In the genomic region with DNA sequence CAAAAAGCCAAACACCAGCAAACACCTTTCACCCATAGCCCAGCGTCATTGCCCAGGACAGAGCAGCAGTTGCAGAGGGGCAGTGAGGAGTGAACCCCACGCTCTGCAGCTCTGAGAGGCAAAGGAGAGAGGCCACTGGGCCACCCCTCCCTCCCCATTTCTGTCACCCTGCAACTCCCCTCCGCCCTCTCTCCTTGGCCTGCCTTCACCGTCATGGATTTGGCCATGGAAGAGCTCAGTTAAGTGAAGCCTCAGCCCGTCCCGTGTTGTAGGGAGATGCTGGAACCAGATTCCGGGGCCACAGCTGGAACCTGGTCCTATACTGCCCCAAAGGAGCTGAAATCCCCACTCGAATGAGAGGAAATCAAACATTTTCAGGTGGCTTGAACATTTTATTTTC, we compare ENCODE assay signal across 23 cellular contexts. TPM values are rescaled to one million over a fixed set of nuclear protein-coding genes. Genes with fewer than 3 reads are reported as not detected.
DNase-seq lines count a peak whose midpoint lies in the region; ATAC-seq and TF ChIP-seq lines count a peak whose summit lies in the region.
"Had no signal": no experiment of that assay in that cellular context is flagged by ENCODE, and none has a peak within 500 bp of the region (broad histone marks: within the 10 kb centered on the region; RNA-seq: fewer than 3 reads in every experiment).

No MANE protein-coding gene starts in this region.

- DNase-seq in natural killer cell treated with Interleukin-12 subunit alpha and Interleukin-12 subunit beta and Interleukin-15 and Interleukin-18, amount 100 ng/mL, for 72 hours (ENCODE audit: low spot score), result no peak
- DNase-seq in natural killer cell (no peak), sigmoid colon (peak; percentile 35), H9 (no peak), NCI-H2227 (lab: John Stamatoyannopoulos, UW; ENCODE audit: unreplicated experiment) (no peak), GOT3 (lab: John Stamatoyannopoulos, UW) (no peak)
- DNase-seq: ACHN; CD4-positive, alpha-beta memory T cell; KBM-7; NCI-H1092 treated with DMSO at 0.1 percent for 48 hours; NCI-H1436 treated with DMSO at 0.1 percent for 48 hours; NCI-H1930; NCI-H2227 treated with DMSO at 0.1 percent for 48 hours; NCI-H510A; NCI-H748 treated with DMSO at 0.1 percent for 48 hours; PC-9; RPMI8226; SIG-M5 had no signal

- no peak overlapping the region for H4K91ac ChIP-seq in H9 (ENCODE audit: insufficient read length, low read depth, low read length)

- no peak overlapping the region for H2BK5ac ChIP-seq in H9 (ENCODE audit: insufficient read length, low read length)

- no peak overlapping the region for H3K56ac ChIP-seq in H9 (ENCODE audit: insufficient read length, low read depth, low read length)

- H3K9me3 ChIP-seq in sigmoid colon (no peaks in the 10 kb centered on the region), H9 (ENCODE audit: control insufficient read depth, low read depth, low read length) (no peaks in the 10 kb centered on the region)
- H3K9me3 ChIP-seq: BLaER1, HAP-1 had no signal

- H3K27me3 ChIP-seq in sigmoid colon (no peaks in the 10 kb centered on the region), H9 (ENCODE audit: insufficient read depth, low read length) (no peaks in the 10 kb centered on the region)
- H3K27me3 ChIP-seq: BLaER1 had no signal

- H3K4me3 Mint-ChIP-seq in natural killer cell treated with Interleukin-12 subunit alpha and Interleukin-12 subunit beta and Interleukin-15 and Interleukin-18, amount 100 ng/mL, for 72 hours, result peak overlapping the region; percentile 66
- no peak overlapping the region for H3K4me3 Mint-ChIP-seq in natural killer cell
- H3K4me3 Mint-ChIP-seq in H9, result no peak overlapping the region
- H3K4me3 Mint-ChIP-seq: CD4-positive, alpha-beta memory T cell had no signal

- H3K23ac ChIP-seq in H9 (ENCODE audit: insufficient read length, low read depth, low read length), result no peak overlapping the region

- H3K27ac ChIP-seq in cingulate gyrus (ENCODE audit: low read depth, low read length) (peak overlapping the region; percentile 83), sigmoid colon (no peak overlapping the region), H9 (ENCODE audit: insufficient read length, low read depth, low read length) (no peak overlapping the region)
- H3K27ac ChIP-seq: BLaER1, PC-9 had no signal

- peaks cover 6% of the 10 kb centered on the region for H3K36me3 Mint-ChIP-seq in natural killer cell treated with Interleukin-12 subunit alpha and Interleukin-12 subunit beta and Interleukin-15 and Interleukin-18, amount 100 ng/mL, for 72 hours
- H3K36me3 Mint-ChIP-seq in natural killer cell, result no peaks in the 10 kb centered on the region
- peaks cover 3 to 18% (median 7%) of the 10 kb centered on the region in 3 experiments; a peak in 5 of 7 replicates for H3K36me3 Mint-ChIP-seq in H9 (ENCODE audit: insufficient read depth in 1 of 3, low read depth in 3 of 3)
- H3K36me3 Mint-ChIP-seq: CD4-positive, alpha-beta memory T cell had no signal

- H2AFZ ChIP-seq in H9 (ENCODE audit: low read length), result no peak overlapping the region
- H2AFZ ChIP-seq: PC-9 had no signal

- H2BK20ac ChIP-seq in H9 (ENCODE audit: low read depth, low read length, poor library complexity, severe bottlenecking), result no peak overlapping the region

- H2AK5ac ChIP-seq in H9 (ENCODE audit: insufficient read length, low read length), result no peak overlapping the region

- no peak for ATAC-seq in natural killer cell treated with Interleukin-12 subunit alpha and Interleukin-12 subunit beta and Interleukin-15 and Interleukin-18, amount 100 ng/mL, for 72 hours
- no peak for ATAC-seq in natural killer cell

- WGBS in sigmoid colon, 2 donors, result 79 to 90% methylated on average over 8 of the region's 8 CpGs
- WGBS in H9 (ENCODE audit: extremely low coverage, insufficient read length, low lambda C conversion rate), result no CpG with 5 or more reads among the region's 8 CpGs

- no peak overlapping the region for H3K4me3 ChIP-seq in sigmoid colon
- H3K4me3 ChIP-seq: BLaER1, HAP-1, PC-9 had no signal

- TF ChIP-seq POLR2A in sigmoid colon (IDR thresholded peaks at IDR 0.05), result no peak

- H2BK15ac ChIP-seq in H9 (ENCODE audit: low read depth, low read length), result no peak overlapping the region

- no peak overlapping the region for H4K5ac ChIP-seq in H9 (ENCODE audit: insufficient read length, low read depth, low read length)

- H3K9me3 Mint-ChIP-seq in natural killer cell treated with Interleukin-12 subunit alpha and Interleukin-12 subunit beta and Interleukin-15 and Interleukin-18, amount 100 ng/mL, for 72 hours, result no peaks in the 10 kb centered on the region
- no peaks in the 10 kb centered on the region for H3K9me3 Mint-ChIP-seq in natural killer cell
- H3K9me3 Mint-ChIP-seq in H9, result peaks cover 0 to 3% of the 10 kb centered on the region in 2 experiments; a peak in 1 of 5 replicates

- H3K4me1 ChIP-seq in sigmoid colon, result peaks cover 0 to 32% (median 8%) of the 10 kb centered on the region in 4 donors
- no peaks in the 10 kb centered on the region for H3K4me1 ChIP-seq in H9 (ENCODE audit: insufficient read depth, low read length)
- H3K4me1 ChIP-seq: HAP-1 had no signal

- H3T11ph ChIP-seq in H9 (ENCODE audit: low read length), result no peak overlapping the region

- H3K4ac ChIP-seq in H9 (ENCODE audit: low read depth, low read length), result no peak overlapping the region

- H3K27me3 Mint-ChIP-seq in natural killer cell treated with Interleukin-12 subunit alpha and Interleukin-12 subunit beta and Interleukin-15 and Interleukin-18, amount 100 ng/mL, for 72 hours, result peaks cover 23 to 34% of the 10 kb centered on the region in 2 donors
- H3K27me3 Mint-ChIP-seq in natural killer cell (ENCODE audit: low read depth in 2 of 2) (peaks cover 19% of the 10 kb centered on the region in 2 donors), H9 (ENCODE audit: low read depth) (no peaks in the 10 kb centered on the region)

- no peak overlapping the region for H4K8ac ChIP-seq in H9 (replicated peaks; ENCODE audit: insufficient read length, low read depth, low read length)

- H3K9ac ChIP-seq in H9 (ENCODE audit: extremely low read depth, insufficient read length, low read length), result no peak overlapping the region
- H3K9ac ChIP-seq: BLaER1 had no signal

- no peak overlapping the region for H3K14ac ChIP-seq in H9 (ENCODE audit: insufficient read depth, low read length)

- intact Hi-C loops in natural killer cell (cut with micrococcal nuclease), result no loop called here
- intact Hi-C loops in sigmoid colon (cut with DNase I), result no loop called here

- no peak overlapping the region for H2BK12ac ChIP-seq in H9 (ENCODE audit: insufficient read length, low read depth, low read length)

- no peak overlapping the region for H3K4me2 ChIP-seq in H9 (ENCODE audit: insufficient read depth, insufficient read length, low read length)
- H3K4me2 ChIP-seq: PC-9 had no signal

- TF ChIP-seq EP300 in sigmoid colon (IDR thresholded peaks at IDR 0.05), result no peak

- no peaks in the 10 kb centered on the region for H3K23me2 ChIP-seq in H9 (ENCODE audit: insufficient read length, low read depth, low read length, poor library complexity, severe bottlenecking)

- no peak for TF ChIP-seq CTCF in natural killer cell (IDR thresholded peaks at IDR 0.05)
- TF ChIP-seq CTCF in sigmoid colon (IDR thresholded peaks at IDR 0.05), result no peak
- TF ChIP-seq CTCF in H9 (conservative IDR thresholded peaks at IDR 0.05), result no peak

- H3K36me3 ChIP-seq in sigmoid colon, result peaks cover 0 to 11% (median 2%) of the 10 kb centered on the region in 4 donors
- H3K36me3 ChIP-seq: BLaER1, HAP-1 had no signal

- peak overlapping the region; percentile 64 for H3K27ac Mint-ChIP-seq in natural killer cell treated with Interleukin-12 subunit alpha and Interleukin-12 subunit beta and Interleukin-15 and Interleukin-18, amount 100 ng/mL, for 72 hours
- no peak overlapping the region for H3K27ac Mint-ChIP-seq in natural killer cell
- no peak overlapping the region for H3K27ac Mint-ChIP-seq in H9
- H3K27ac Mint-ChIP-seq: CD4-positive, alpha-beta memory T cell had no signal

- no peak overlapping the region for H3K18ac ChIP-seq in H9 (ENCODE audit: insufficient read length, low read depth, low read length)

- no peaks in the 10 kb centered on the region for H3K79me1 ChIP-seq in H9 (ENCODE audit: insufficient read depth, low read depth, low read length, poor library complexity, severe bottlenecking)

- no peaks in the 10 kb centered on the region for H3K79me2 ChIP-seq in H9 (ENCODE audit: insufficient read depth, low read length)

- H3K4me1 Mint-ChIP-seq in natural killer cell treated with Interleukin-12 subunit alpha and Interleukin-12 subunit beta and Interleukin-15 and Interleukin-18, amount 100 ng/mL, for 72 hours (ENCODE audit: low read depth in 2 of 2), result peaks cover 18 to 37% of the 10 kb centered on the region in 2 donors
- peaks cover 0 to 4% of the 10 kb centered on the region in 2 donors for H3K4me1 Mint-ChIP-seq in natural killer cell
- peaks cover 12 to 13% of the 10 kb centered on the region in 2 experiments for H3K4me1 Mint-ChIP-seq in H9
- H3K4me1 Mint-ChIP-seq: CD4-positive, alpha-beta memory T cell had no signal

- H2BK120ac ChIP-seq in H9 (ENCODE audit: low read depth, low read length, poor library complexity, severe bottlenecking), result no peak overlapping the region

- no peaks in the 10 kb centered on the region for H4K20me1 ChIP-seq in H9 (ENCODE audit: control insufficient read depth, insufficient read depth, insufficient read length)
- H4K20me1 ChIP-seq: BLaER1 had no signal

RNA-seq across cellular contexts. Expression of gene MRAS, which starts 21.9 kb away (rescaled TPM):
- 10 to 100 TPM in 1 of 2 donors, 1 to 10 TPM in 1; 2.8 to 12.3 TPM for total RNA-seq in natural killer cell treated with Interleukin-12 subunit alpha and Interleukin-12 subunit beta and Interleukin-15 and Interleukin-18, amount 100 ng/mL, for 72 hours
- total RNA-seq in natural killer cell (1 to 10 TPM; 1.2 to 4.9 (median 2.4) TPM), sigmoid colon (10 to 100 TPM; 24.4 to 36.8 (median 30.0) TPM), H9 (2021) (10.6 and 10.9 TPM in 2 replicates)
- 10 to 100 TPM in 1 of 3 donors, 1 to 10 TPM in 2; 3.5 to 14.8 (median 7.2) TPM for polyA plus RNA-seq in sigmoid colon
- polyA plus RNA-seq: CD4-positive, alpha-beta memory T cell had no signal

RNA-seq across cellular contexts. Expression of gene NME9, which starts 40.7 kb away (rescaled TPM):
- not detected for total RNA-seq in natural killer cell treated with Interleukin-12 subunit alpha and Interleukin-12 subunit beta and Interleukin-15 and Interleukin-18, amount 100 ng/mL, for 72 hours
- not detected for total RNA-seq in natural killer cell
- not detected for total RNA-seq in sigmoid colon
- polyA plus RNA-seq in sigmoid colon, result under 1 TPM in 1 of 3 donors, not detected in 2; 0.23 TPM
- not detected in 2 replicates for total RNA-seq in H9 (2021)
- total RNA-seq: G401, HT1080, PC-9 had no signal

Comparison
In these comparisons a context has a peak if more than half of its experiments do, and no peak if none do; other contexts are left out.
1. H3K27ac Mint-ChIP-seq: peak in natural killer cell treated with Interleukin-12 subunit alpha and Interleukin-12 subunit beta and Interleukin-15 and Interleukin-18, amount 100 ng/mL, for 72 hours (2 of 2); none in natural killer cell (0 of 2) and H9 (0 of 3).